2 cellular contexts compared by ENCODE assay signal in the genomic region with DNA sequence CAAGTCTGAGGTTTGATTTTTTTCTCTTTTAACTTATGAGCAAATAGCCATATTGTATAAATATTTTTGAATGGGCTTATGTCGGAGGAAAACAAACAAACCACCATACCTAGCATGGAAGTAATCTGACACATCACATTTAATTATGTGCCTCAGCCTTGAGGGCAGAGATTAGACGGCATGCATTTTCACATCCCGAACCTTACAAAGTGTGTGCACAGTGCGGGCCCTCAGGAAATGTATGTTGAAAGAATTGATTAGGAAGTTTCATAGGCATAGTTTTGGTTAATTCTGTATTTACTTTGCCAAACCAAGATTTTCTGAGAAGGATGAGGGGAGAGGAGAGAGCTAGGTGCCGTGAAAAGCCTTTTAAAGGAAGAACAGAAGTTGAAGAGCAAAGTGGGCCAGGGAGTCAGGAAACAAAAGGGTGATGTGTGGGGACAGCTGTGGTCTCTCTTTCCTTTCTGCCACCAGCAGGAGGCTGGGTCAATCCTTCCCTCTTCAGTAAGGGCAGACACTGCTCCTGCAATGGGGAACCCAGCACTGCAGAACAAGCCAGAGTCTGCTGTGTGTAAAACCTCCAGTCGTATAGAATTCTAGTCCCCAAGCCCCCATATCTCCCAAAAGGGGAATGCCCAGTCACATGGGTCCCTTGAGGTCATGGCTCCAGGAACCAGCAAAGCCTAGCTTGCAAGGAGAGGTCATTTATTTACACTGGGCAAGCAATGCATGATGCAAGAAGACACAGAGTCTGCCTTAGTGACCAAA.
TF ChIP-seq lines count a peak whose summit lies in the region.

No MANE protein-coding gene starts in this region.

TF ChIP-seq in GM12878, 131 proteins besides CTCF, POLR2A, EP300 and RAD21:
- TF ChIP-seq POU2F2 (IDR thresholded peaks at IDR 0.05; ENCODE audit: borderline replicate concordance, low read depth, low read length) = no peak
- TF ChIP-seq, protein P1, sequence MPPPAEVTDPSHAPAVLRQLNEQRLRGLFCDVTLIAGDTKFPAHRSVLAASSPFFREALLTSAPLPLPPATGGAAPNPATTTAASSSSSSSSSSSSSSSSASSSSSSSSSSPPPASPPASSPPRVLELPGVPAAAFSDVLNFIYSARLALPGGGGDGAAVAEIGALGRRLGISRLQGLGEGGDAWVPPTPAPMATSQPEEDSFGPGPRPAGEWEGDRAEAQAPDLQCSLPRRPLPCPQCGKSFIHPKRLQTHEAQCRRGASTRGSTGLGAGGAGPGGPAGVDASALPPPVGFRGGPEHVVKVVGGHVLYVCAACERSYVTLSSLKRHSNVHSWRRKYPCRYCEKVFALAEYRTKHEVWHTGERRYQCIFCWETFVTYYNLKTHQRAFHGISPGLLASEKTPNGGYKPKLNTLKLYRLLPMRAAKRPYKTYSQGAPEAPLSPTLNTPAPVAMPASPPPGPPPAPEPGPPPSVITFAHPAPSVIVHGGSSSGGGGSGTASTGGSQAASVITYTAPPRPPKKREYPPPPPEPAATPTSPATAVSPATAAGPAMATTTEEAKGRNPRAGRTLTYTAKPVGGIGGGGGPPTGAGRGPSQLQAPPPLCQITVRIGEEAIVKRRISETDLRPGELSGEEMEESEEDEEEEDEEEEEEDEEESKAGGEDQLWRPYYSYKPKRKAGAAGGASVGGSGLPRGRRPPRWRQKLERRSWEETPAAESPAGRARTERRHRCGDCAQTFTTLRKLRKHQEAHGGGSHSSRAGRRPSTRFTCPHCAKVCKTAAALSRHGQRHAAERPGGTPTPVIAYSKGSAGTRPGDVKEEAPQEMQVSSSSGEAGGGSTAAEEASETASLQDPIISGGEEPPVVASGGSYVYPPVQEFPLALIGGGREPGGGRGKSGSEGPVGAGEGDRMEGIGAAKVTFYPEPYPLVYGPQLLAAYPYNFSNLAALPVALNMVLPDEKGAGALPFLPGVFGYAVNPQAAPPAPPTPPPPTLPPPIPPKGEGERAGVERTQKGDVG (CRISPR knock-in tag; IDR thresholded peaks at IDR 0.05) = no peak
- TF ChIP-seq BMI1 (IDR thresholded peaks at IDR 0.05; ENCODE audit: borderline replicate concordance) = no peak
- TF ChIP-seq CHD4 (IDR thresholded peaks at IDR 0.05) = no peak
- TF ChIP-seq, protein P2, sequence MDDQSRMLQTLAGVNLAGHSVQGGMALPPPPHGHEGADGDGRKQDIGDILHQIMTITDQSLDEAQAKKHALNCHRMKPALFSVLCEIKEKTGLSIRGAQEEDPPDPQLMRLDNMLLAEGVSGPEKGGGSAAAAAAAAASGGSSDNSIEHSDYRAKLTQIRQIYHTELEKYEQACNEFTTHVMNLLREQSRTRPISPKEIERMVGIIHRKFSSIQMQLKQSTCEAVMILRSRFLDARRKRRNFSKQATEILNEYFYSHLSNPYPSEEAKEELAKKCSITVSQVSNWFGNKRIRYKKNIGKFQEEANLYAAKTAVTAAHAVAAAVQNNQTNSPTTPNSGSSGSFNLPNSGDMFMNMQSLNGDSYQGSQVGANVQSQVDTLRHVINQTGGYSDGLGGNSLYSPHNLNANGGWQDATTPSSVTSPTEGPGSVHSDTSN (IDR thresholded peaks at IDR 0.05; ENCODE audit: insufficient replicate concordance, low read depth, low read length) = no peak

TF ChIP-seq in HepG2, 621 proteins besides CTCF, POLR2A, EP300 and RAD21:
- TF ChIP-seq NFRKB (IDR thresholded peaks at IDR 0.05) = no peak
- TF ChIP-seq, protein P3, sequence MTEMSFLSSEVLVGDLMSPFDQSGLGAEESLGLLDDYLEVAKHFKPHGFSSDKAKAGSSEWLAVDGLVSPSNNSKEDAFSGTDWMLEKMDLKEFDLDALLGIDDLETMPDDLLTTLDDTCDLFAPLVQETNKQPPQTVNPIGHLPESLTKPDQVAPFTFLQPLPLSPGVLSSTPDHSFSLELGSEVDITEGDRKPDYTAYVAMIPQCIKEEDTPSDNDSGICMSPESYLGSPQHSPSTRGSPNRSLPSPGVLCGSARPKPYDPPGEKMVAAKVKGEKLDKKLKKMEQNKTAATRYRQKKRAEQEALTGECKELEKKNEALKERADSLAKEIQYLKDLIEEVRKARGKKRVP (CRISPR knock-in tag; IDR thresholded peaks at IDR 0.05) = peak in 1 of 2 experiments; percentile 62; a peak in 2 of 4 replicates
- TF ChIP-seq CEBPB (IDR thresholded peaks at IDR 0.05; ENCODE audit: borderline replicate concordance, low read depth, low read length) = peak; percentile 55; the same call in 1 of the 2 replicates
